19 cellular contexts compared by ENCODE assay signal in the genomic region with DNA sequence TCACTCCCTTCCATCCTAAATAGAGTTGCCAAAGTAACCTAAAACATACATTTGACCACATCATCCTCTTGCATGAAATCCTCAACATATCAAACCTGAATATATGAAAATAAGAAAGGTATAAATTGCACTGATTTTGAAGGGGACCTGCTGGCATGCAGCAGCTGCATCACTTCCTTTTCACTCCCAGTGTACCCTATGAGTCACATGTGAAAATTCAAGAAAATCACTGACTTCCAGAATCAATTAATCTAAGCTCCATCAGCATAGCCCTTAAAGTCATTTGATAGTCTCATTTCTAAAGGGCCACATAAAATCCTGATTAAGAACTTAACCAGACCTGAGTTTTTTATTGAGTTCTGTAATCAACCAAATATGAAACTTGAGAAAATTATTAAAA. TPM values are rescaled to one million over a fixed set of nuclear protein-coding genes. Genes with fewer than 3 reads are reported as not detected.
DNase-seq lines count a peak whose midpoint lies in the region; ATAC-seq, FAIRE-seq and TF ChIP-seq lines count a peak whose summit lies in the region.
"Had no signal": no experiment of that assay in that cellular context is flagged by ENCODE, and none has a peak within 500 bp of the region (broad histone marks: within the 10 kb centered on the region; RNA-seq: fewer than 3 reads in every experiment).

No MANE protein-coding gene starts in this region.

- H3K4me1 ChIP-seq in GM12878 (ENCODE audit: control insufficient read depth, insufficient read depth, low read length) = no peaks in the 10 kb centered on the region
- H3K4me1 ChIP-seq: sigmoid colon had no signal

- SMC1A ChIA-PET in GM12878 (lab: Charles Lee; ENCODE audit: uncharacterized antibody, unreplicated experiment) = interaction anchor here (1.6 kb wide), 1 partner anchor 16 kb away, joined by 3 read pairs; no protein-coding TSS in a partner anchor

- H3K4me1 Mint-ChIP-seq in activated T-cell treated with anti-CD3 and anti-CD28 coated beads, Interleukin-2, amount 50 U/mL, for 24 hours (ENCODE audit: low read depth) = peaks cover 13% of the 10 kb centered on the region
- H3K4me1 Mint-ChIP-seq: activated B cell treated with CpG ODN at 0.5 μM for 24 hours had no signal

- no peak overlapping the region for H3K27ac ChIP-seq in GM12878 (ENCODE audit: control insufficient read depth, insufficient read depth)
- H3K27ac ChIP-seq: sigmoid colon had no signal

- no peak overlapping the region for H3K4me3 Mint-ChIP-seq in activated T-cell treated with anti-CD3 and anti-CD28 coated beads, Interleukin-2, amount 50 U/mL, for 24 hours
- H3K4me3 Mint-ChIP-seq: activated B cell treated with CpG ODN at 0.5 μM for 24 hours, B cell had no signal

- no peak for TF ChIP-seq CTCF in GM12878 (IDR thresholded peaks at IDR 0.05 in 2 of 3, conservative IDR thresholded peaks at IDR 0.05 in 1 of 3; ENCODE audit: control insufficient read depth in 2 of 3, extremely low read depth in 1 of 3, insufficient read depth in 1 of 3, low read depth in 3 of 3, low read length in 3 of 3)

- H3K9me3 ChIP-seq in GM12878 (replicated peaks; ENCODE audit: control insufficient read depth, insufficient read depth, low read length) = no peaks in the 10 kb centered on the region; the same call in 2 of the 3 replicates
- H3K9me3 ChIP-seq: sigmoid colon had no signal

- H3K9ac ChIP-seq in GM12878 (ENCODE audit: control insufficient read depth, insufficient read depth, low read length) = no peak overlapping the region

- no peaks in the 10 kb centered on the region for H3K27me3 Mint-ChIP-seq in activated T-cell treated with anti-CD3 and anti-CD28 coated beads, Interleukin-2, amount 50 U/mL, for 24 hours
- H3K27me3 Mint-ChIP-seq: activated B cell treated with CpG ODN at 0.5 μM for 24 hours, B cell had no signal

- H3K36me3 Mint-ChIP-seq in activated T-cell treated with anti-CD3 and anti-CD28 coated beads, Interleukin-2, amount 50 U/mL, for 24 hours (ENCODE audit: low read depth) = peaks cover 73% of the 10 kb centered on the region

- H3K4me3 ChIP-seq in GM12878 = no peak overlapping the region
- H3K4me3 ChIP-seq: sigmoid colon had no signal

- no peaks in the 10 kb centered on the region; the same call in 1 of the 2 replicates for H3K79me2 ChIP-seq in GM12878 (ENCODE audit: control insufficient read depth, insufficient read depth, low read length)

- TF ChIP-seq EP300 in GM12878 (IDR thresholded peaks at IDR 0.05; ENCODE audit: borderline replicate concordance in 1 of 2, control insufficient read depth in 1 of 2, low read depth in 2 of 2, low read length in 2 of 2) = no peak

- in situ Hi-C loops in GM12878 (cut with MboI) = no loop called here

- intact Hi-C loops in GM12878 (cut with micrococcal nuclease; ENCODE audit: unreplicated experiment) = no loop called here

- no peak overlapping the region for H3K27ac Mint-ChIP-seq in activated T-cell treated with anti-CD3 and anti-CD28 coated beads, Interleukin-2, amount 50 U/mL, for 24 hours
- H3K27ac Mint-ChIP-seq: activated B cell treated with CpG ODN at 0.5 μM for 24 hours; activated T-helper 2 cell treated with anti-CD3 and anti-CD28 coated beads, Interferon-gamma antibody, Interleukin-2, Interleukin-4, amounts not matched to agents 10 μg/mL and 5 μg/mL and 100 μg/mL, durations not matched to agents 14 hours and 24 hours and 36 hours; B cell had no signal

- no peak overlapping the region for H3K4me2 ChIP-seq in GM12878 (ENCODE audit: control insufficient read depth, insufficient read depth)

- FAIRE-seq in GM12878 (lab: Jason Lieb, UNC) (no peak), islet of Langerhans (lab: Jason Lieb, UNC) (peak; percentile 45)
- FAIRE-seq: D721Med had no signal

- BruUV-seq in GM12878 (replicated peaks; lab: Mats Ljungman, UMichigan) = TSS peak; percentile 19

- H2AFZ ChIP-seq in GM12878 (ENCODE audit: control insufficient read depth, low read depth, low read length) = no peak overlapping the region

- RAD21 ChIA-PET in GM12878 (lab: Charles Lee; ENCODE audit: unreplicated experiment) = no interaction called here

- CTCF ChIA-PET in GM12878 (lab: Yijun Ruan, JAX) = interaction anchor here (0.7 to 1.8 kb wide), 5 partner anchors 8 to 75 kb away, joined by 3 to 9 read pairs (median 3); no protein-coding TSS in a partner anchor

- ATAC-seq in GM12878 (no peak), HG02610 (IDR thresholded peaks at IDR 0.05; ENCODE audit: unreplicated experiment) (no peak)

- no peaks in the 10 kb centered on the region for H3K27me3 ChIP-seq in GM12878 (replicated peaks in 1 of 2; ENCODE audit: control insufficient read depth in 2 of 2, insufficient read depth in 2 of 2, low read length in 1 of 2)
- H3K27me3 ChIP-seq: sigmoid colon had no signal

- no peak for TF ChIP-seq POLR2A in GM12878 (IDR thresholded peaks at IDR 0.05; ENCODE audit: low read depth, low read length)

- DNase-seq in AG08396 (ENCODE audit: low spot score) (peak; percentile 22), HPDE6-E6E7 (ENCODE audit: extremely low spot score) (peak; percentile 23), GM12878 (ENCODE audit: low read depth, low spot score) (no peak), HT-29 (ENCODE audit: low spot score) (no peak), SHP77 (lab: John Stamatoyannopoulos, UW) (no peak)
- no peak for DNase-seq in activated T-cell treated with anti-CD3 and anti-CD28 coated beads, Interleukin-2, amount 50 U/mL, for 24 hours
- DNase-seq: activated B cell treated with CpG ODN at 0.5 μM for 24 hours, glutamatergic neuron, islet precursor cell, Karpas-422, NCI-H1436, NCI-H2171 treated with DMSO at 0.1 percent for 48 hours, sigmoid colon, T-helper 1 cell had no signal

- H3K9me3 Mint-ChIP-seq in activated T-cell treated with anti-CD3 and anti-CD28 coated beads, Interleukin-2, amount 50 U/mL, for 24 hours = no peaks in the 10 kb centered on the region
- H3K9me3 Mint-ChIP-seq: activated B cell treated with CpG ODN at 0.5 μM for 24 hours had no signal

- no peaks in the 10 kb centered on the region for H4K20me1 ChIP-seq in GM12878 (ENCODE audit: control insufficient read depth, insufficient read depth)

- POLR2A ChIA-PET in GM12878 (lab: Charles Lee) = interaction anchor here (1.0 kb wide), 1 partner anchor 21 kb away, joined by 3 read pairs; no protein-coding TSS in a partner anchor

- no peak for TF ChIP-seq RAD21 in GM12878 (IDR thresholded peaks at IDR 0.05; ENCODE audit: insufficient read depth, low read depth, low read length)

- H3K36me3 ChIP-seq in GM12878 (ENCODE audit: control insufficient read depth in 2 of 2, insufficient read depth in 2 of 2, low read length in 1 of 2) = peaks cover 0 to 4% of the 10 kb centered on the region in 2 experiments; a peak in 1 of 4 replicates

TF ChIP-seq in GM12878, 131 proteins besides CTCF, POLR2A, EP300 and RAD21 (continues in another document):
- no peak for TF ChIP-seq NFYA (IDR thresholded peaks at IDR 0.05; ENCODE audit: borderline replicate concordance, low read depth, low read length)
- TF ChIP-seq, protein P1, sequence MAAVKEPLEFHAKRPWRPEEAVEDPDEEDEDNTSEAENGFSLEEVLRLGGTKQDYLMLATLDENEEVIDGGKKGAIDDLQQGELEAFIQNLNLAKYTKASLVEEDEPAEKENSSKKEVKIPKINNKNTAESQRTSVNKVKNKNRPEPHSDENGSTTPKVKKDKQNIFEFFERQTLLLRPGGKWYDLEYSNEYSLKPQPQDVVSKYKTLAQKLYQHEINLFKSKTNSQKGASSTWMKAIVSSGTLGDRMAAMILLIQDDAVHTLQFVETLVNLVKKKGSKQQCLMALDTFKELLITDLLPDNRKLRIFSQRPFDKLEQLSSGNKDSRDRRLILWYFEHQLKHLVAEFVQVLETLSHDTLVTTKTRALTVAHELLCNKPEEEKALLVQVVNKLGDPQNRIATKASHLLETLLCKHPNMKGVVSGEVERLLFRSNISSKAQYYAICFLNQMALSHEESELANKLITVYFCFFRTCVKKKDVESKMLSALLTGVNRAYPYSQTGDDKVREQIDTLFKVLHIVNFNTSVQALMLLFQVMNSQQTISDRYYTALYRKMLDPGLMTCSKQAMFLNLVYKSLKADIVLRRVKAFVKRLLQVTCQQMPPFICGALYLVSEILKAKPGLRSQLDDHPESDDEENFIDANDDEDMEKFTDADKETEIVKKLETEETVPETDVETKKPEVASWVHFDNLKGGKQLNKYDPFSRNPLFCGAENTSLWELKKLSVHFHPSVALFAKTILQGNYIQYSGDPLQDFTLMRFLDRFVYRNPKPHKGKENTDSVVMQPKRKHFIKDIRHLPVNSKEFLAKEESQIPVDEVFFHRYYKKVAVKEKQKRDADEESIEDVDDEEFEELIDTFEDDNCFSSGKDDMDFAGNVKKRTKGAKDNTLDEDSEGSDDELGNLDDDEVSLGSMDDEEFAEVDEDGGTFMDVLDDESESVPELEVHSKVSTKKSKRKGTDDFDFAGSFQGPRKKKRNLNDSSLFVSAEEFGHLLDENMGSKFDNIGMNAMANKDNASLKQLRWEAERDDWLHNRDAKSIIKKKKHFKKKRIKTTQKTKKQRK (IDR thresholded peaks at IDR 0.05; ENCODE audit: low read depth, low read length) = no peak

RNA-seq across cellular contexts. Expression of a gene that starts 24.3 kb away (rescaled TPM):
- 356 and 399 TPM in 2 replicates for total RNA-seq in GM12878 (2013; cell fraction: nucleolus; rRNA removed)
- total RNA-seq in GM12878 (2014; rRNA removed) = 61.7 and 75.3 TPM in 2 replicates
- 94.3 and 103 TPM in 2 replicates for total RNA-seq in GM12878 (2014; rRNA removed; fragmentation: Illumina TruSeq; extraction: Trizol)
- total RNA-seq in GM12878 (2021) = 46.3 and 47.8 TPM in 2 replicates
- polyA plus RNA-seq in GM12878 (2011; ENCODE audit: low read depth) = 22.4 TPM
- 122 and 221 TPM in 2 replicates for polyA plus RNA-seq in GM12878 (2011; rRNA removed)
- 34.7 and 39.7 TPM in 2 replicates for polyA plus RNA-seq in GM12878 (2011; cell fraction: cytosol; rRNA removed)
- polyA plus RNA-seq in GM12878 (2011; cell fraction: nucleus; rRNA removed) = 94.5 and 123 TPM in 2 replicates
- 46.4 and 50.7 TPM in 2 replicates for polyA plus RNA-seq in GM12878 (2012)
- polyA plus RNA-seq in GM12878 (2014; fragmentation: Illumina TruSeq; extraction: Trizol) = 51.0 and 79.8 TPM in 2 replicates
- polyA plus RNA-seq in GM12878 (2014; fragmentation: Nextera tagmentation; extraction: Ambion mirVana) = 10 to 100 TPM; 34.2 to 50.9 TPM
- 38.9 and 42.8 TPM in 2 replicates for polyA plus RNA-seq in GM12878 (2014; rRNA removed)
- polyA plus RNA-seq in GM12878 (2016; fragmentation: Nextera tagmentation; extraction: Ambion mirVana) = 10 to 100 TPM; 46.4 to 51.4 TPM
- 66.9 and 70.2 TPM in 2 replicates for polyA minus RNA-seq in GM12878 (2011; rRNA and poly(A)+ RNA removed)
- polyA minus RNA-seq in GM12878 (2011; cell fraction: cytosol; rRNA and poly(A)+ RNA removed) = 19.6 and 22.0 TPM in 2 replicates
- polyA minus RNA-seq in GM12878 (2011; cell fraction: nucleus; rRNA and poly(A)+ RNA removed) = 68.9 and 109 TPM in 2 replicates
- total RNA-seq in HT-29 (2014; rRNA removed; shearing (Covaris generic)) = 46.1 and 54.9 TPM in 2 replicates

Comparison
In these comparisons a context has a peak if more than half of its experiments do, and no peak if none do; other contexts are left out.
1. DNase-seq: peak in AG08396 (single experiment) and HPDE6-E6E7 (single experiment); none in GM12878 (single experiment), activated T-cell treated with anti-CD3 and anti-CD28 coated beads, Interleukin-2, amount 50 U/mL, for 24 hours (single experiment), HT-29 (single experiment) and SHP77 (0 of 2).